ENCODE assay signal across 1 cellular context in genomic region chr7:128381161-128381821, GRCh38.
TF ChIP-seq lines count a peak whose summit lies in the region.

No MANE protein-coding gene starts in this region.

TF ChIP-seq in H1, 55 proteins besides CTCF, POLR2A, EP300 and RAD21:
- no peak for TF ChIP-seq E2F6 (IDR thresholded peaks at IDR 0.05)
- TF ChIP-seq HDAC6 (IDR thresholded peaks at IDR 0.05; ENCODE audit: low read depth, low read length), result no peak
- TF ChIP-seq KDM1A (IDR thresholded peaks at IDR 0.05; ENCODE audit: borderline replicate concordance, low read length), result peak; percentile 71; the same call in 1 of the 2 replicates
- no peak for TF ChIP-seq GTF2F1 (IDR thresholded peaks at IDR 0.05; ENCODE audit: borderline replicate concordance, low read depth, low read length)
- no peak for TF ChIP-seq RXRA (IDR thresholded peaks at IDR 0.05; ENCODE audit: insufficient read depth, low read depth, low read length)
- no peak for TF ChIP-seq CHD1 (IDR thresholded peaks at IDR 0.05; ENCODE audit: low read depth, low read length)
- TF ChIP-seq SUZ12 (IDR thresholded peaks at IDR 0.05; ENCODE audit: low read length), result no peak
- no peak for TF ChIP-seq EZH2 (IDR thresholded peaks at IDR 0.05; ENCODE audit: low read depth, low read length, severe bottlenecking)
- TF ChIP-seq SP4 (IDR thresholded peaks at IDR 0.05; ENCODE audit: low read length), result no peak
- TF ChIP-seq MAX (IDR thresholded peaks at IDR 0.05), result 0 out of 2 replicates have a peak, but pooled peaks have one; percentile 34
- TF ChIP-seq ASH2L (IDR thresholded peaks at IDR 0.05; ENCODE audit: low read length), result no peak
